In the genomic region with DNA sequence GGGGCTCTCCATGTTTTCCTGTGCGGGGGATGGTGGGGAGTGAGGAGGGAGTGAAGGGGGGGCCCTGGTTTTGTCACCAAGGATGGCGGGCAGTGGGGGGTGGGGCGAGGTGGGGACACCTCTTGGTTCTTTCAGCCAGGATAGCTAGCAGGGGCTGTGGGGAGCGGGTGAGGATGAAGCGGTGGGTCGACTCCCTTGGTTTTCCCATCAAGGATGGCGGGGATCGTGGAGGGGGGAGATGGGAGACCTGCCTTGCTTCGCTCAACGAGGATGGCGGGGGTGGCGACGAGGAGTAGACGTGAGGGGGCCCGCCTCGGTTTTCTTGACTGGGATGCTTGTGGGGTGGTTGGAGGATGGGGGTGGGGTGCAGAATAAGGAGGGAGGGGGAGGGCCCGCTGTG, we compare ENCODE assay signal across 8 cellular contexts. TPM values are rescaled to one million over a fixed set of nuclear protein-coding genes. Genes with fewer than 3 reads are reported as not detected.
A peak's percentile ranks its signal among the peaks of the same experiment; 100 is the strongest.
DNase-seq lines count a peak whose midpoint lies in the region; ATAC-seq and TF ChIP-seq lines count a peak whose summit lies in the region.

No MANE protein-coding gene starts in this region.

- peak in 1 of 2 experiments; percentile 48 for DNase-seq in HAP-1 (ENCODE audit: low spot score in 2 of 2)
- peak; percentile 16 for DNase-seq in WTC11 (ENCODE audit: low spot score)
- no peak for DNase-seq in cardiac muscle cell (ENCODE audit: low read depth in 1 of 2, low spot score in 1 of 2)
- peak; percentile 74 for DNase-seq in sigmoid colon
- DNase-seq in GM13977 (ENCODE audit: low spot score) = no peak
- no peak for DNase-seq in NOMO-1 (lab: John Stamatoyannopoulos, UW; ENCODE audit: unreplicated experiment in 2 of 2)

- ATAC-seq in WTC11 (peak; percentile 16), GM18907 (IDR thresholded peaks at IDR 0.05; ENCODE audit: unreplicated experiment) (no peak), GM21786 (IDR thresholded peaks at IDR 0.05; ENCODE audit: unreplicated experiment) (no peak)

- no peaks in the 10 kb centered on the region for H3K36me3 Mint-ChIP-seq in WTC11

- peaks cover 31% of the 10 kb centered on the region for H3K27me3 Mint-ChIP-seq in WTC11 (ENCODE audit: low read depth)

- intact Hi-C loops in sigmoid colon (cut with DNase I) = loop anchor here (5.0 kb wide), 3 partner anchors 91 to 116 kb away; a partner anchor contains a TSS

- POLR2A ChIA-PET in WTC11 (lab: Charles Lee) = no interaction called here

- TF ChIP-seq EP300 in sigmoid colon (IDR thresholded peaks at IDR 0.05) = no peak

- H3K9me3 Mint-ChIP-seq in WTC11 = no peaks in the 10 kb centered on the region

- H3K9me3 ChIP-seq in HAP-1 = peaks cover 3% of the 10 kb centered on the region; the same call in 1 of the 2 replicates
- no peaks in the 10 kb centered on the region for H3K9me3 ChIP-seq in cardiac muscle cell (ENCODE audit: low read depth)
- H3K9me3 ChIP-seq in sigmoid colon = no peaks in the 10 kb centered on the region

- H3K27ac Mint-ChIP-seq in WTC11 = no peak overlapping the region

- H3K4me3 ChIP-seq in HAP-1 (peak overlapping the region; percentile 45), cardiac muscle cell (peak overlapping the region; percentile 84), sigmoid colon (peak overlapping the region; percentile 71 to 88 (median 80))

- TF ChIP-seq POLR2A in sigmoid colon (IDR thresholded peaks at IDR 0.05) = no peak

- H3K36me3 ChIP-seq in HAP-1 (replicated peaks) (no peaks in the 10 kb centered on the region; the same call in 1 of the 2 replicates), cardiac muscle cell (no peaks in the 10 kb centered on the region), sigmoid colon (no peaks in the 10 kb centered on the region)

- CTCF ChIA-PET in WTC11 (lab: Charles Lee) = interaction anchor here (0.8 kb wide), 1 partner anchor 15 kb away, joined by 3 read pairs; no protein-coding TSS in a partner anchor

- in situ Hi-C loops in HAP-1 (cut with MboI; ENCODE audit: low sequenced_read_pairs) = no loop called here
- in situ Hi-C loops in GM13977 (cut with MboI; ENCODE audit: low pct_unique_long_range_greater_than_20kb, low sequenced_read_pairs, unreplicated experiment) = no loop called here

- H3K4me1 ChIP-seq in HAP-1 (peaks cover 16% of the 10 kb centered on the region), cardiac muscle cell (ENCODE audit: low read depth) (no peaks in the 10 kb centered on the region), sigmoid colon (peaks cover 0 to 11% (median 0%) of the 10 kb centered on the region in 4 donors)

- TF ChIP-seq CTCF in WTC11 (IDR thresholded peaks at IDR 0.05) = no peak
- no peak for TF ChIP-seq CTCF in cardiac muscle cell (IDR thresholded peaks at IDR 0.05; ENCODE audit: low read depth, low read length)
- TF ChIP-seq CTCF in sigmoid colon (IDR thresholded peaks at IDR 0.05) = no peak
- no peak for TF ChIP-seq CTCF in GM13977 (IDR thresholded peaks at IDR 0.05; ENCODE audit: extremely low read depth, insufficient read depth, missing control alignments)

- 9 to 59% methylated on average over 17 of the region's 17 CpGs for WGBS in sigmoid colon, 2 donors

- H3K4me3 Mint-ChIP-seq in WTC11 = peak overlapping the region; percentile 68

- H3K4me1 Mint-ChIP-seq in WTC11 = peaks cover 17% of the 10 kb centered on the region

- H3K27me3 ChIP-seq in HAP-1 (ENCODE audit: low read depth) = no peaks in the 10 kb centered on the region
- H3K27me3 ChIP-seq in cardiac muscle cell = no peaks in the 10 kb centered on the region
- H3K27me3 ChIP-seq in sigmoid colon = no peaks in the 10 kb centered on the region

- H3K27ac ChIP-seq in cardiac muscle cell (no peak overlapping the region), sigmoid colon (peak overlapping the region; percentile 94 to 99 (median 97))

TF ChIP-seq in WTC11, 78 proteins besides CTCF, POLR2A, EP300 and RAD21 (continues in another document):
- TF ChIP-seq, protein P1, sequence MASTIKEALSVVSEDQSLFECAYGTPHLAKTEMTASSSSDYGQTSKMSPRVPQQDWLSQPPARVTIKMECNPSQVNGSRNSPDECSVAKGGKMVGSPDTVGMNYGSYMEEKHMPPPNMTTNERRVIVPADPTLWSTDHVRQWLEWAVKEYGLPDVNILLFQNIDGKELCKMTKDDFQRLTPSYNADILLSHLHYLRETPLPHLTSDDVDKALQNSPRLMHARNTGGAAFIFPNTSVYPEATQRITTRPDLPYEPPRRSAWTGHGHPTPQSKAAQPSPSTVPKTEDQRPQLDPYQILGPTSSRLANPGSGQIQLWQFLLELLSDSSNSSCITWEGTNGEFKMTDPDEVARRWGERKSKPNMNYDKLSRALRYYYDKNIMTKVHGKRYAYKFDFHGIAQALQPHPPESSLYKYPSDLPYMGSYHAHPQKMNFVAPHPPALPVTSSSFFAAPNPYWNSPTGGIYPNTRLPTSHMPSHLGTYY (CRISPR knock-in tag; IDR thresholded peaks at IDR 0.05) = no peak
- TF ChIP-seq SMAD4 (CRISPR knock-in tag; IDR thresholded peaks at IDR 0.05) = no peak
- TF ChIP-seq, protein P2, sequence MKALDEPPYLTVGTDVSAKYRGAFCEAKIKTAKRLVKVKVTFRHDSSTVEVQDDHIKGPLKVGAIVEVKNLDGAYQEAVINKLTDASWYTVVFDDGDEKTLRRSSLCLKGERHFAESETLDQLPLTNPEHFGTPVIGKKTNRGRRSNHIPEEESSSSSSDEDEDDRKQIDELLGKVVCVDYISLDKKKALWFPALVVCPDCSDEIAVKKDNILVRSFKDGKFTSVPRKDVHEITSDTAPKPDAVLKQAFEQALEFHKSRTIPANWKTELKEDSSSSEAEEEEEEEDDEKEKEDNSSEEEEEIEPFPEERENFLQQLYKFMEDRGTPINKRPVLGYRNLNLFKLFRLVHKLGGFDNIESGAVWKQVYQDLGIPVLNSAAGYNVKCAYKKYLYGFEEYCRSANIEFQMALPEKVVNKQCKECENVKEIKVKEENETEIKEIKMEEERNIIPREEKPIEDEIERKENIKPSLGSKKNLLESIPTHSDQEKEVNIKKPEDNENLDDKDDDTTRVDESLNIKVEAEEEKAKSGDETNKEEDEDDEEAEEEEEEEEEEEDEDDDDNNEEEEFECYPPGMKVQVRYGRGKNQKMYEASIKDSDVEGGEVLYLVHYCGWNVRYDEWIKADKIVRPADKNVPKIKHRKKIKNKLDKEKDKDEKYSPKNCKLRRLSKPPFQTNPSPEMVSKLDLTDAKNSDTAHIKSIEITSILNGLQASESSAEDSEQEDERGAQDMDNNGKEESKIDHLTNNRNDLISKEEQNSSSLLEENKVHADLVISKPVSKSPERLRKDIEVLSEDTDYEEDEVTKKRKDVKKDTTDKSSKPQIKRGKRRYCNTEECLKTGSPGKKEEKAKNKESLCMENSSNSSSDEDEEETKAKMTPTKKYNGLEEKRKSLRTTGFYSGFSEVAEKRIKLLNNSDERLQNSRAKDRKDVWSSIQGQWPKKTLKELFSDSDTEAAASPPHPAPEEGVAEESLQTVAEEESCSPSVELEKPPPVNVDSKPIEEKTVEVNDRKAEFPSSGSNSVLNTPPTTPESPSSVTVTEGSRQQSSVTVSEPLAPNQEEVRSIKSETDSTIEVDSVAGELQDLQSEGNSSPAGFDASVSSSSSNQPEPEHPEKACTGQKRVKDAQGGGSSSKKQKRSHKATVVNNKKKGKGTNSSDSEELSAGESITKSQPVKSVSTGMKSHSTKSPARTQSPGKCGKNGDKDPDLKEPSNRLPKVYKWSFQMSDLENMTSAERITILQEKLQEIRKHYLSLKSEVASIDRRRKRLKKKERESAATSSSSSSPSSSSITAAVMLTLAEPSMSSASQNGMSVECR (CRISPR knock-in tag; IDR thresholded peaks at IDR 0.05; ENCODE audit: borderline replicate concordance) = no peak
- TF ChIP-seq, protein P3, sequence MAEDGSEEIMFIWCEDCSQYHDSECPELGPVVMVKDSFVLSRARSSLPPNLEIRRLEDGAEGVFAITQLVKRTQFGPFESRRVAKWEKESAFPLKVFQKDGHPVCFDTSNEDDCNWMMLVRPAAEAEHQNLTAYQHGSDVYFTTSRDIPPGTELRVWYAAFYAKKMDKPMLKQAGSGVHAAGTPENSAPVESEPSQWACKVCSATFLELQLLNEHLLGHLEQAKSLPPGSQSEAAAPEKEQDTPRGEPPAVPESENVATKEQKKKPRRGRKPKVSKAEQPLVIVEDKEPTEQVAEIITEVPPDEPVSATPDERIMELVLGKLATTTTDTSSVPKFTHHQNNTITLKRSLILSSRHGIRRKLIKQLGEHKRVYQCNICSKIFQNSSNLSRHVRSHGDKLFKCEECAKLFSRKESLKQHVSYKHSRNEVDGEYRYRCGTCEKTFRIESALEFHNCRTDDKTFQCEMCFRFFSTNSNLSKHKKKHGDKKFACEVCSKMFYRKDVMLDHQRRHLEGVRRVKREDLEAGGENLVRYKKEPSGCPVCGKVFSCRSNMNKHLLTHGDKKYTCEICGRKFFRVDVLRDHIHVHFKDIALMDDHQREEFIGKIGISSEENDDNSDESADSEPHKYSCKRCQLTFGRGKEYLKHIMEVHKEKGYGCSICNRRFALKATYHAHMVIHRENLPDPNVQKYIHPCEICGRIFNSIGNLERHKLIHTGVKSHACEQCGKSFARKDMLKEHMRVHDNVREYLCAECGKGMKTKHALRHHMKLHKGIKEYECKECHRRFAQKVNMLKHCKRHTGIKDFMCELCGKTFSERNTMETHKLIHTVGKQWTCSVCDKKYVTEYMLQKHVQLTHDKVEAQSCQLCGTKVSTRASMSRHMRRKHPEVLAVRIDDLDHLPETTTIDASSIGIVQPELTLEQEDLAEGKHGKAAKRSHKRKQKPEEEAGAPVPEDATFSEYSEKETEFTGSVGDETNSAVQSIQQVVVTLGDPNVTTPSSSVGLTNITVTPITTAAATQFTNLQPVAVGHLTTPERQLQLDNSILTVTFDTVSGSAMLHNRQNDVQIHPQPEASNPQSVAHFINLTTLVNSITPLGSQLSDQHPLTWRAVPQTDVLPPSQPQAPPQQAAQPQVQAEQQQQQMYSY (CRISPR knock-in tag; IDR thresholded peaks at IDR 0.05) = no peak
- no peak for TF ChIP-seq ETV6 (CRISPR knock-in tag; IDR thresholded peaks at IDR 0.05)
- no peak for TF ChIP-seq ZBTB21 (CRISPR knock-in tag; IDR thresholded peaks at IDR 0.05; ENCODE audit: borderline replicate concordance)

RNA-seq across cellular contexts. Expression of a gene that starts 0.6 kb away (rescaled TPM):
- total RNA-seq in WTC11 (2021) = 42.2 to 44.4 TPM (median 43.5 TPM) in 3 replicates
- total RNA-seq in cardiac muscle cell = 27.1 and 38.9 TPM in 2 replicates
- polyA plus RNA-seq in cardiac muscle cell = 23.5 and 28.8 TPM in 2 replicates
- total RNA-seq in sigmoid colon = 1,000 to 10,000 TPM in 3 of 4 donors, 100 to 1,000 TPM in 1; 701 to 1,465 (median 1,246) TPM
- polyA plus RNA-seq in sigmoid colon = 10 to 100 TPM; 27.0 to 73.3 (median 42.2) TPM

Comparison
In these comparisons a context has a peak if more than half of its experiments do, and no peak if none do; other contexts are left out.
1. DNase-seq: peak in WTC11 (single experiment) and sigmoid colon (single experiment); none in cardiac muscle cell (0 of 2), GM13977 (single experiment) and NOMO-1 (0 of 2).
2. RNA of a gene that starts 0.6 kb away (total RNA-seq): 701 to 1,465 TPM in sigmoid colon; 42.2 to 44.4 TPM in WTC11 and 27.1 to 38.9 TPM in cardiac muscle cell; every median in the first group is over 10 times any median in the second.
3. Peak in every context shown above with its lines, with median percentiles within 50 percentile points of each other: H3K4me3 ChIP-seq.